ENCODE assay signal across 21 cellular contexts in genomic region chr20:36499723-36500501, GRCh38. TPM values are rescaled to one million over a fixed set of nuclear protein-coding genes. Genes with fewer than 3 reads are reported as not detected.
DNase-seq lines count a peak whose midpoint lies in the region; ATAC-seq, FAIRE-seq and TF ChIP-seq lines count a peak whose summit lies in the region.
"Had no signal": no experiment of that assay in that cellular context is flagged by ENCODE, and none has a peak within 500 bp of the region (broad histone marks: within the 10 kb centered on the region; RNA-seq: fewer than 3 reads in every experiment).

No MANE protein-coding gene starts in this region.

- POLR2A ChIA-PET in endothelial cell of umbilical vein (lab: Charles Lee): no interaction called here

- no peak for FAIRE-seq in endothelial cell of umbilical vein (lab: Jason Lieb, UNC)
- FAIRE-seq: D721Med, endometrium, TTC549 had no signal

- H2AFZ ChIP-seq in endothelial cell of umbilical vein (ENCODE audit: low read depth, low read length): no peak overlapping the region
- H2AFZ ChIP-seq: PC-9 had no signal

- H3K4me3 ChIP-seq in RWPE2 (ENCODE audit: severe bottlenecking) (no peak overlapping the region), endothelial cell of umbilical vein (replicated peaks in 1 of 3; ENCODE audit: insufficient read depth in 1 of 3, low read depth in 1 of 3, low read length in 3 of 3) (no peak overlapping the region), sigmoid colon (no peak overlapping the region), mucosa of descending colon (no peak overlapping the region), MG63 (no peak overlapping the region)
- H3K4me3 ChIP-seq: PC-9, prostate gland had no signal

- no peak; the same call in 2 of the 3 replicates for ATAC-seq in RWPE2 (ENCODE audit: low read depth)
- no peak for ATAC-seq in mucosa of descending colon
- ATAC-seq: naive thymus-derived CD8-positive, alpha-beta T cell had no signal

- intact Hi-C loops in endothelial cell of umbilical vein (cut with micrococcal nuclease): no loop called here
- intact Hi-C loops in sigmoid colon (cut with DNase I): no loop called here
- intact Hi-C loops in mucosa of descending colon (cut with DNase I, micrococcal nuclease): no loop called here

- no peak overlapping the region for H3K27ac ChIP-seq in RWPE2 (ENCODE audit: poor library complexity, severe bottlenecking)
- no peak overlapping the region for H3K27ac ChIP-seq in endothelial cell of umbilical vein (ENCODE audit: insufficient read depth, low read depth, low read length)
- peak overlapping the region in 1 of 4 donors; percentile 6 for H3K27ac ChIP-seq in sigmoid colon
- H3K27ac ChIP-seq: PC-9, prostate gland had no signal

- no peak for TF ChIP-seq EP300 in sigmoid colon (IDR thresholded peaks at IDR 0.05)

- H3K9me3 ChIP-seq in RWPE2 (ENCODE audit: severe bottlenecking) (no peaks in the 10 kb centered on the region), endothelial cell of umbilical vein (replicated peaks; ENCODE audit: control insufficient read depth, insufficient read depth, low read length) (no peaks in the 10 kb centered on the region), sigmoid colon (no peaks in the 10 kb centered on the region), mucosa of descending colon (no peaks in the 10 kb centered on the region), MG63 (no peaks in the 10 kb centered on the region)
- H3K9me3 ChIP-seq: prostate gland had no signal

- dilution Hi-C loops in endothelial cell of umbilical vein (cut with MboI; ENCODE audit: extremely low pct_ligation_motif_present, low sequenced_read_pairs): no loop called here

- no peak for TF ChIP-seq CTCF in RWPE2 (IDR thresholded peaks at IDR 0.05; ENCODE audit: poor library complexity, severe bottlenecking)
- TF ChIP-seq CTCF in endothelial cell of umbilical vein (IDR thresholded peaks at IDR 0.05; ENCODE audit: extremely low read depth in 1 of 2, insufficient read depth in 1 of 2, low read depth in 1 of 2, low read length in 2 of 2): no peak
- no peak for TF ChIP-seq CTCF in sigmoid colon (IDR thresholded peaks at IDR 0.05)
- TF ChIP-seq CTCF in mucosa of descending colon (IDR thresholded peaks at IDR 0.05): no peak

- H3K36me3 ChIP-seq in RWPE2 (ENCODE audit: low read depth) (peaks cover 93% of the 10 kb centered on the region), endothelial cell of umbilical vein (ENCODE audit: control insufficient read depth in 2 of 2, extremely low read depth in 1 of 2, insufficient read depth in 2 of 2, low read length in 2 of 2) (peaks cover 22 to 48% of the 10 kb centered on the region in 2 experiments), sigmoid colon (peaks cover 39 to 90% (median 57%) of the 10 kb centered on the region in 4 donors), mucosa of descending colon (ENCODE audit: low read depth) (peaks cover 4% of the 10 kb centered on the region), MG63 (peaks cover 83% of the 10 kb centered on the region)

- H4K20me1 ChIP-seq in endothelial cell of umbilical vein (replicated peaks; ENCODE audit: control insufficient read depth, extremely low read depth, insufficient read depth, low read length): no peaks in the 10 kb centered on the region

- WGBS in sigmoid colon, 2 donors: 93 to 94% methylated on average over 31 of the region's 31 CpGs

- no peak for TF ChIP-seq POLR2A in endothelial cell of umbilical vein (IDR thresholded peaks at IDR 0.05; ENCODE audit: low read depth, low read length)
- TF ChIP-seq POLR2A in sigmoid colon (IDR thresholded peaks at IDR 0.05): no peak

- H3K79me2 ChIP-seq in endothelial cell of umbilical vein (ENCODE audit: control insufficient read depth, insufficient read depth, low read length): peaks cover 9% of the 10 kb centered on the region

- DNase-seq in D341Med (ENCODE audit: low spot score) (peak; percentile 24), RWPE2 (ENCODE audit: low spot score) (peak; percentile 84), endothelial cell of umbilical vein (ENCODE audit: low read depth, low spot score) (no peak), sigmoid colon (peak; percentile 58), mucosa of descending colon (no peak), MG63 (no peak), NCI-H526 treated with DMSO at 0.1 percent for 48 hours (lab: John Stamatoyannopoulos, UW) (no peak)
- no peak for DNase-seq in stimulated activated CD4-positive, alpha-beta T cell treated with anti-CD3 and anti-CD28 coated beads, Interleukin-4, amount 100 ng/mL, for 1 hour
- DNase-seq: activated CD4-positive, alpha-beta T cell treated with anti-CD3 and anti-CD28 coated beads, Interleukin-2, amount 50 U/mL, for 48 hours; activated naive CD8-positive, alpha-beta T cell treated with anti-CD3 and anti-CD28 coated beads, Interleukin-2, amount 10 ng/mL, durations not matched to agents 7 days and 5 days; activated T-cell treated with anti-CD3 and anti-CD28 coated beads, Interleukin-2, amount 50 U/mL, for 48 hours; AML-193; foreskin melanocyte; naive thymus-derived CD8-positive, alpha-beta T cell; NCI-H1048; NCI-H69; PC-9 had no signal

- H3K9me1 ChIP-seq in endothelial cell of umbilical vein (replicated peaks; ENCODE audit: control insufficient read depth, extremely low read depth, insufficient read depth, low read length): no peaks in the 10 kb centered on the region

- BruUV-seq in endothelial cell of umbilical vein (replicated peaks; lab: Mats Ljungman, UMichigan): TSS peak; percentile 82

- no peaks in the 10 kb centered on the region for H3K4me1 ChIP-seq in RWPE2 (ENCODE audit: insufficient read depth, poor library complexity, severe bottlenecking)
- H3K4me1 ChIP-seq in endothelial cell of umbilical vein (ENCODE audit: control insufficient read depth, extremely low read depth, insufficient read depth, low read length): peaks cover 6% of the 10 kb centered on the region
- H3K4me1 ChIP-seq in sigmoid colon: peaks cover 0 to 24% (median 6%) of the 10 kb centered on the region in 4 donors
- no peaks in the 10 kb centered on the region for H3K4me1 ChIP-seq in mucosa of descending colon (ENCODE audit: low read depth)
- H3K4me1 ChIP-seq: prostate gland had no signal

- no peak overlapping the region for H3K4me2 ChIP-seq in endothelial cell of umbilical vein (ENCODE audit: insufficient read depth, low read length)
- H3K4me2 ChIP-seq: PC-9 had no signal

- H3K27me3 ChIP-seq in RWPE2 (ENCODE audit: insufficient read depth, poor library complexity, severe bottlenecking): no peaks in the 10 kb centered on the region
- H3K27me3 ChIP-seq in endothelial cell of umbilical vein (ENCODE audit: control insufficient read depth in 2 of 2, insufficient read depth in 2 of 2, low read length in 2 of 2): no peaks in the 10 kb centered on the region
- H3K27me3 ChIP-seq in sigmoid colon: no peaks in the 10 kb centered on the region
- no peaks in the 10 kb centered on the region for H3K27me3 ChIP-seq in MG63

- no peak overlapping the region for H3K9ac ChIP-seq in endothelial cell of umbilical vein (replicated peaks; ENCODE audit: extremely low read depth, insufficient read depth, low read length)

- CTCF ChIA-PET in endothelial cell of umbilical vein (lab: Charles Lee): interaction anchor here (1.1 to 3.6 kb wide), 3 partner anchors 8 to 106 kb away, joined by 3 to 19 read pairs (median 4); partner anchors contain the start of gene RAB5IF

TF ChIP-seq in endothelial cell of umbilical vein, 7 proteins besides CTCF, POLR2A, EP300 and RAD21:
- TF ChIP-seq FOS (IDR thresholded peaks at IDR 0.05; ENCODE audit: borderline replicate concordance, insufficient read depth, low read length) (no peak), EZH2 (IDR thresholded peaks at IDR 0.05; ENCODE audit: borderline replicate concordance, low read depth, low read length, severe bottlenecking) (no peak), MYC (IDR thresholded peaks at IDR 0.05; ENCODE audit: low read depth, low read length) (no peak), MAX (IDR thresholded peaks at IDR 0.05; ENCODE audit: insufficient read depth, insufficient read length) (no peak), POLR2AphosphoS5 (IDR thresholded peaks at IDR 0.05; ENCODE audit: insufficient read depth, low read depth, low read length) (no peak), JUN (IDR thresholded peaks at IDR 0.05; ENCODE audit: borderline replicate concordance, insufficient read depth, insufficient read length, low read depth) (no peak), GATA2 (IDR thresholded peaks at IDR 0.05; ENCODE audit: insufficient read depth, insufficient read length, low read depth, low read length) (no peak)
TF ChIP-seq in endothelial cell of umbilical vein: peak in this region for 0.

RNA-seq across cellular contexts. Expression of gene MYL9, which starts 41.4 kb away (rescaled TPM):
- total RNA-seq in endothelial cell of umbilical vein: 90.4 and 116 TPM in 2 replicates
- polyA plus RNA-seq in endothelial cell of umbilical vein: 41.7 and 55.7 TPM in 2 replicates
- 53.3 and 66.9 TPM in 2 replicates for polyA plus RNA-seq in endothelial cell of umbilical vein (2011; cell fraction: cytosol; rRNA removed)
- 20.4 and 29.6 TPM in 2 replicates for polyA plus RNA-seq in endothelial cell of umbilical vein (2011; cell fraction: nucleus; rRNA removed)
- polyA plus RNA-seq in endothelial cell of umbilical vein (2012): 63.8 and 111 TPM in 2 replicates
- 26.3 and 32.0 TPM in 2 replicates for polyA minus RNA-seq in endothelial cell of umbilical vein
- 4.6 TPM for polyA minus RNA-seq in endothelial cell of umbilical vein (2011; cell fraction: cytosol; rRNA and poly(A)+ RNA removed)
- polyA minus RNA-seq in endothelial cell of umbilical vein (2011; cell fraction: nucleus; rRNA and poly(A)+ RNA removed): 8.4 and 14.5 TPM in 2 replicates
- 1,000 to 10,000 TPM; 1,167 to 2,082 (median 1,738) TPM for total RNA-seq in sigmoid colon
- 100 to 1,000 TPM in 2 of 3 donors, 10 to 100 TPM in 1; 26.4 to 168 (median 105) TPM for polyA plus RNA-seq in sigmoid colon
- 1,000 to 10,000 TPM in 1 of 3 donors, 100 to 1,000 TPM in 1, 10 to 100 TPM in 1; 74.3 to 3,203 (median 259) TPM for total RNA-seq in mucosa of descending colon
- total RNA-seq in MG63 (2014; rRNA removed; shearing (Covaris generic); ENCODE audit: low replicate concordance): 1.3 TPM in 1 of 2 replicates, not detected in the other
- total RNA-seq: naive thymus-derived CD8-positive, alpha-beta T cell had no signal

Comparison
In these comparisons a context has a peak if more than half of its experiments do, and no peak if none do; other contexts are left out.
1. DNase-seq: peak in D341Med (single experiment), RWPE2 (single experiment) and sigmoid colon (single experiment); none in endothelial cell of umbilical vein (single experiment), stimulated activated CD4-positive, alpha-beta T cell treated with anti-CD3 and anti-CD28 coated beads, Interleukin-4, amount 100 ng/mL, for 1 hour (single experiment), mucosa of descending colon (0 of 3), MG63 (single experiment) and NCI-H526 treated with DMSO at 0.1 percent for 48 hours (single experiment).
2. RNA of gene MYL9, which starts 41.4 kb away (total RNA-seq): 1,167 to 2,082 TPM in sigmoid colon, 74.3 to 3,203 TPM in mucosa of descending colon and 90.4 to 116 TPM in endothelial cell of umbilical vein; 1.3 TPM in MG63; every median in the first group is over 10 times any median in the second.